Comparison of ENCODE assay signal across 1 cellular context in genomic region chr12:71947645-71948105, GRCh38.
TF ChIP-seq lines count a peak whose summit lies in the region.

No MANE protein-coding gene starts in this region.

TF ChIP-seq in HepG2, 621 proteins besides CTCF, POLR2A, EP300 and RAD21 (continued from another document and continues in another):
- TF ChIP-seq CENPBD1 (CRISPR knock-in tag; IDR thresholded peaks at IDR 0.05; ENCODE audit: borderline replicate concordance, low read depth) (no peak), E2F1 (CRISPR knock-in tag; IDR thresholded peaks at IDR 0.05) (no peak), ZBTB7B (CRISPR knock-in tag; IDR thresholded peaks at IDR 0.05) (0 out of 2 replicates have a peak, but pooled peaks have one; percentile 35), SKIL (CRISPR knock-in tag; IDR thresholded peaks at IDR 0.05; ENCODE audit: borderline replicate concordance) (no peak), ZNF878 (CRISPR knock-in tag; IDR thresholded peaks at IDR 0.05) (peak; percentile 77; the same call in 1 of the 2 replicates), DPF2 (CRISPR knock-in tag; IDR thresholded peaks at IDR 0.05; ENCODE audit: borderline replicate concordance, low read depth) (peak; percentile 52; the same call in 1 of the 2 replicates), ZNF788 (CRISPR knock-in tag; IDR thresholded peaks at IDR 0.05; ENCODE audit: borderline replicate concordance) (peak; percentile 17; the same call in 1 of the 2 replicates), MXD1 (CRISPR knock-in tag; IDR thresholded peaks at IDR 0.05) (no peak), SOX13 (IDR thresholded peaks at IDR 0.05) (no peak), SOX13 (CRISPR knock-in tag; conservative IDR thresholded peaks at IDR 0.05 in 1 of 2, IDR thresholded peaks at IDR 0.05 in 1 of 2) (peak in 1 of 2 experiments; percentile 70; a peak in 1 of 4 replicates), JDP2 (CRISPR knock-in tag; IDR thresholded peaks at IDR 0.05; ENCODE audit: borderline replicate concordance) (no peak), CHD2 (IDR thresholded peaks at IDR 0.05; ENCODE audit: low read depth, low read length) (no peak), CBX2 (IDR thresholded peaks at IDR 0.05; ENCODE audit: low read depth, low read length) (no peak), CBX2 (CRISPR knock-in tag; IDR thresholded peaks at IDR 0.05; ENCODE audit: low read depth) (no peak), TBX3 (IDR thresholded peaks at IDR 0.05; ENCODE audit: borderline replicate concordance) (peak; percentile 93), ZNF225 (CRISPR knock-in tag; IDR thresholded peaks at IDR 0.05) (no peak), SOX6 (IDR thresholded peaks at IDR 0.05) (no peak), SOX6 (CRISPR knock-in tag; IDR thresholded peaks at IDR 0.05) (peak; percentile 71), ZNF414 (CRISPR knock-in tag; IDR thresholded peaks at IDR 0.05) (peak; percentile 51; the same call in 1 of the 2 replicates), ZNF430 (CRISPR knock-in tag; IDR thresholded peaks at IDR 0.05) (peak; percentile 73), RCOR2 (CRISPR knock-in tag; IDR thresholded peaks at IDR 0.05) (peak; percentile 67), FOXA1 (IDR thresholded peaks at IDR 0.05) (no peak), FOXA1 (CRISPR knock-in tag; IDR thresholded peaks at IDR 0.05) (peak; percentile 79), NBN (conservative IDR thresholded peaks at IDR 0.05) (no peak), ZSCAN5A (CRISPR knock-in tag; IDR thresholded peaks at IDR 0.05; ENCODE audit: borderline replicate concordance) (no peak), CBX5 (CRISPR knock-in tag; IDR thresholded peaks at IDR 0.05; ENCODE audit: borderline replicate concordance) (peak; percentile 34; the same call in 1 of the 2 replicates), TFDP1 (CRISPR knock-in tag; IDR thresholded peaks at IDR 0.05; ENCODE audit: borderline replicate concordance) (no peak), NCOA5 (CRISPR knock-in tag; IDR thresholded peaks at IDR 0.05) (no peak), MEF2D (CRISPR knock-in tag; IDR thresholded peaks at IDR 0.05) (0 out of 2 replicates have a peak, but pooled peaks have one; percentile 38), ELF3 (CRISPR knock-in tag; IDR thresholded peaks at IDR 0.05) (peak; percentile 99), ZSCAN30 (CRISPR knock-in tag; IDR thresholded peaks at IDR 0.05) (no peak), RBFOX2 (IDR thresholded peaks at IDR 0.05; ENCODE audit: low read depth, low read length) (no peak), DZIP1 (CRISPR knock-in tag; IDR thresholded peaks at IDR 0.05) (no peak), ZNF720 (CRISPR knock-in tag; IDR thresholded peaks at IDR 0.05) (no peak), ZNF75D (CRISPR knock-in tag; IDR thresholded peaks at IDR 0.05; ENCODE audit: borderline replicate concordance) (no peak), LCORL (IDR thresholded peaks at IDR 0.05) (no peak), LCORL (CRISPR knock-in tag; IDR thresholded peaks at IDR 0.05) (peak; percentile 62), SOX5 (CRISPR knock-in tag; IDR thresholded peaks at IDR 0.05; ENCODE audit: borderline replicate concordance) (peak; percentile 70; the same call in 1 of the 2 replicates), ZNF800 (CRISPR knock-in tag; IDR thresholded peaks at IDR 0.05) (no peak), ELF1 (CRISPR knock-in tag; IDR thresholded peaks at IDR 0.05) (peak; percentile 89), KDM5A (IDR thresholded peaks at IDR 0.05; ENCODE audit: borderline replicate concordance, low read length) (no peak), MED1 (CRISPR knock-in tag; IDR thresholded peaks at IDR 0.05) (peak; percentile 84), NKX3-1 (CRISPR knock-in tag; IDR thresholded peaks at IDR 0.05) (no peak), NFE2 (CRISPR knock-in tag; IDR thresholded peaks at IDR 0.05) (no peak), KIAA2018 (CRISPR knock-in tag; IDR thresholded peaks at IDR 0.05; ENCODE audit: borderline replicate concordance) (no peak), YY1 (IDR thresholded peaks at IDR 0.05; ENCODE audit: insufficient read depth, insufficient replicate concordance, low read depth, low read length) (no peak)
